ENCODE assay signal across 22 cellular contexts in genomic region chr12:3667485-3667884, GRCh38.
A peak's percentile ranks its signal among the peaks of the same experiment; 100 is the strongest.
DNase-seq lines count a peak whose midpoint lies in the region; ATAC-seq and TF ChIP-seq lines count a peak whose summit lies in the region.
"Had no signal": no experiment of that assay in that cellular context is flagged by ENCODE, and none has a peak within 500 bp of the region (broad histone marks: within the 10 kb centered on the region; RNA-seq: fewer than 3 reads in every experiment).

No MANE protein-coding gene starts in this region.

- H3K9ac ChIP-seq in endodermal cell (ENCODE audit: extremely low read depth, low read length, poor library complexity, severe bottlenecking) (no peak overlapping the region), neural progenitor cell (no peak overlapping the region)

- DNase-seq in NCI-H1092 treated with DMSO at 0.1 percent for 48 hours (lab: John Stamatoyannopoulos, UW) (peak; percentile 11), NCI-H1092 (lab: John Stamatoyannopoulos, UW) (no peak), NCI-H82 (lab: John Stamatoyannopoulos, UW) (peak; percentile 69), endodermal cell (no peak), neural progenitor cell (ENCODE audit: low spot score) (peak; percentile 62)
- no peak for DNase-seq in activated CD4-positive, alpha-beta T cell treated with anti-CD3 and anti-CD28 coated beads, Interleukin-2, amount 50 U/mL, for 48 hours
- no peak for DNase-seq in effector memory CD8-positive, alpha-beta T cell
- DNase-seq: 8988T; activated B cell treated with CpG ODN at 0.5 μM for 24 hours; activated CD4-positive, alpha-beta T cell treated with anti-CD3 and anti-CD28 coated beads, Interleukin-2, amount 50 U/mL, for 4 hours; activated effector memory CD4-positive, alpha-beta T cell treated with anti-CD3 and anti-CD28 coated beads, Interleukin-2, amount 50 U/mL, for 16 hours; DMS79; Kasumi-1; left ventricle myocardium inferior; NCI-H2029; NCI-H446 treated with DMSO at 0.1 percent for 48 hours; spleen; stimulated activated CD4-positive, alpha-beta T cell treated with anti-CD3 and anti-CD28 coated beads, Interleukin-4, amount 100 ng/mL, for 1 hour had no signal

- peaks cover 10% of the 10 kb centered on the region for H3F3A ChIP-seq in neural progenitor cell (ENCODE audit: low read depth)

- 83% methylated on average over 4 of the region's 4 CpGs; no CpG with 5 or more reads in 1 of the 2 experiments for WGBS in endodermal cell (ENCODE audit: insufficient coverage in 1 of 2, insufficient read length in 1 of 2), 2 experiments

- H3K27ac Mint-ChIP-seq in endodermal cell (no peak overlapping the region), neural progenitor cell (no peak overlapping the region)
- H3K27ac Mint-ChIP-seq in effector memory CD8-positive, alpha-beta T cell, result peak overlapping the region in 1 of 2 donors; percentile 29
- H3K27ac Mint-ChIP-seq: activated B cell treated with CpG ODN at 0.5 μM for 24 hours; stimulated activated naive CD8-positive, alpha-beta T cell treated with anti-CD3 and anti-CD28 coated beads, Interleukin-15, Interleukin-2, amounts not matched to agents 100 ng/mL and 50 ng/mL, for 24 hours had no signal

- H3K36me3 ChIP-seq in endodermal cell (ENCODE audit: control insufficient read depth, insufficient read depth, low read length), result no peaks in the 10 kb centered on the region
- no peaks in the 10 kb centered on the region for H3K36me3 ChIP-seq in neural progenitor cell
- H3K36me3 ChIP-seq: left ventricle myocardium inferior had no signal

- H3K4me1 ChIP-seq in endodermal cell (ENCODE audit: control insufficient read depth, insufficient read depth, low read length) (no peaks in the 10 kb centered on the region), neural progenitor cell (peaks cover 7% of the 10 kb centered on the region)
- H3K4me1 ChIP-seq: spleen, tibial nerve had no signal

- no peak overlapping the region for H3K4me3 Mint-ChIP-seq in endodermal cell
- no peak overlapping the region for H3K4me3 Mint-ChIP-seq in neural progenitor cell
- no peak overlapping the region for H3K4me3 Mint-ChIP-seq in effector memory CD8-positive, alpha-beta T cell
- H3K4me3 Mint-ChIP-seq: activated B cell treated with CpG ODN at 0.5 μM for 24 hours; stimulated activated naive CD8-positive, alpha-beta T cell treated with anti-CD3 and anti-CD28 coated beads, Interleukin-15, Interleukin-2, amounts not matched to agents 100 ng/mL and 50 ng/mL, for 24 hours had no signal

- H3K4me1 Mint-ChIP-seq in endodermal cell, result peaks cover 8% of the 10 kb centered on the region
- peaks cover 39% of the 10 kb centered on the region for H3K4me1 Mint-ChIP-seq in neural progenitor cell
- no peaks in the 10 kb centered on the region for H3K4me1 Mint-ChIP-seq in effector memory CD8-positive, alpha-beta T cell (ENCODE audit: low read depth in 2 of 2)
- H3K4me1 Mint-ChIP-seq: activated B cell treated with CpG ODN at 0.5 μM for 24 hours had no signal

- H3K27me3 Mint-ChIP-seq in endodermal cell (ENCODE audit: insufficient read depth), result no peaks in the 10 kb centered on the region
- H3K27me3 Mint-ChIP-seq in neural progenitor cell (ENCODE audit: insufficient read depth, low read depth), result no peaks in the 10 kb centered on the region
- H3K27me3 Mint-ChIP-seq in effector memory CD8-positive, alpha-beta T cell, result no peaks in the 10 kb centered on the region
- H3K27me3 Mint-ChIP-seq: activated B cell treated with CpG ODN at 0.5 μM for 24 hours; stimulated activated naive CD8-positive, alpha-beta T cell treated with anti-CD3 and anti-CD28 coated beads, Interleukin-15, Interleukin-2, amounts not matched to agents 100 ng/mL and 50 ng/mL, for 24 hours had no signal

- H3K27me3 ChIP-seq in endodermal cell (ENCODE audit: control insufficient read depth, insufficient read depth, low read length, poor library complexity, severe bottlenecking), result no peaks in the 10 kb centered on the region
- no peaks in the 10 kb centered on the region for H3K27me3 ChIP-seq in neural progenitor cell
- H3K27me3 ChIP-seq: spleen, tibial nerve had no signal

- H3K9me3 Mint-ChIP-seq in endodermal cell, result no peaks in the 10 kb centered on the region
- peaks cover 1% of the 10 kb centered on the region for H3K9me3 Mint-ChIP-seq in neural progenitor cell
- H3K9me3 Mint-ChIP-seq in effector memory CD8-positive, alpha-beta T cell, result no peaks in the 10 kb centered on the region
- H3K9me3 Mint-ChIP-seq: activated B cell treated with CpG ODN at 0.5 μM for 24 hours; stimulated activated naive CD8-positive, alpha-beta T cell treated with anti-CD3 and anti-CD28 coated beads, Interleukin-15, Interleukin-2, amounts not matched to agents 100 ng/mL and 50 ng/mL, for 24 hours had no signal

- H3K27ac ChIP-seq in endodermal cell (ENCODE audit: low read depth, low read length) (no peak overlapping the region), neural progenitor cell (no peak overlapping the region)
- H3K27ac ChIP-seq: left ventricle myocardium inferior, SK-N-MC, spleen, tibial nerve had no signal

- H3K4me2 ChIP-seq in neural progenitor cell, result no peak overlapping the region

- no peaks in the 10 kb centered on the region for H3K9me3 ChIP-seq in endodermal cell (ENCODE audit: control insufficient read depth, low read length)
- H3K9me3 ChIP-seq in neural progenitor cell (ENCODE audit: low read depth), result no peaks in the 10 kb centered on the region
- H3K9me3 ChIP-seq: left ventricle myocardium inferior, spleen, tibial nerve had no signal

- H3K36me3 Mint-ChIP-seq in endodermal cell (ENCODE audit: low read depth) (no peaks in the 10 kb centered on the region), neural progenitor cell (no peaks in the 10 kb centered on the region)
- H3K36me3 Mint-ChIP-seq in effector memory CD8-positive, alpha-beta T cell (ENCODE audit: insufficient read depth), result peaks cover 34% of the 10 kb centered on the region

- peak; percentile 79 for TF ChIP-seq CTCF in endodermal cell (conservative IDR thresholded peaks at IDR 0.05)
- peak; percentile 50 for TF ChIP-seq CTCF in neural progenitor cell (IDR thresholded peaks at IDR 0.05)

- no peaks in the 10 kb centered on the region for H3K79me2 ChIP-seq in neural progenitor cell (ENCODE audit: low read depth)

- no peak overlapping the region for H2AFZ ChIP-seq in neural progenitor cell (replicated peaks)

- TF ChIP-seq POLR2A in GM18505 (IDR thresholded peaks at IDR 0.05; ENCODE audit: borderline replicate concordance, extremely low read depth, insufficient read depth, insufficient read length), result no peak

- H3K4me3 ChIP-seq in endodermal cell (ENCODE audit: low read length), result no peak overlapping the region
- no peak overlapping the region for H3K4me3 ChIP-seq in neural progenitor cell
- H3K4me3 ChIP-seq: left ventricle myocardium inferior, SK-N-MC, spleen, tibial nerve had no signal

- no peak for ATAC-seq in GM18505 (IDR thresholded peaks at IDR 0.05; ENCODE audit: unreplicated experiment)
- no peak for ATAC-seq in effector memory CD8-positive, alpha-beta T cell (replicated peaks)

- H4K20me1 ChIP-seq in neural progenitor cell (ENCODE audit: low read depth), result no peaks in the 10 kb centered on the region

Comparison
In these comparisons a context has a peak if more than half of its experiments do, and no peak if none do; other contexts are left out.
1. DNase-seq: peak in NCI-H1092 treated with DMSO at 0.1 percent for 48 hours (single experiment), NCI-H82 (single experiment) and neural progenitor cell (single experiment); none in NCI-H1092 (single experiment), endodermal cell (single experiment), activated CD4-positive, alpha-beta T cell treated with anti-CD3 and anti-CD28 coated beads, Interleukin-2, amount 50 U/mL, for 48 hours (0 of 2) and effector memory CD8-positive, alpha-beta T cell (0 of 3).